2 cellular contexts compared by ENCODE assay signal in the genomic region with DNA sequence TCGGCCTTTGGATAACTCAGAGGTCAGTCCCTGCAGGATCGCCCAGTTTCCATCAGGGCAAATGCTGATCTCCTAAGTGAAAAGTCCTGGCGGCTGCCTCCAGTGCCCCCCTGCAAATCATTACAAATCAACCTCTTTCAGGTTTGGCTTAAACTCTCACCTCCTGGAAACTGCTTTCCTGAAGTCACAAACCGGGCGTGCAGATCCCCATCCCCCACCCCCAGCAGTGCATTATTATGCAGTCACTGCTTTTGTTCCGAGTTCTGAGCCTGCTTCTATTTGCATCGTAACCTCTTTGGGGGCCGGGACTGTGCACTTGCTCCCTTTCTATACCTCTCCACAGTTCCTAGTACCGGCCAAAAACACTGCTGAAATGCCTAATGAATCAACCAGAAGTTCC.
A peak's percentile ranks its signal among the peaks of the same experiment; 100 is the strongest.
TF ChIP-seq lines count a peak whose summit lies in the region.

A gene (minus strand): TSS at position 172 of the 400 bp plus-strand sequence. CDS start 17,220 bp downstream, outside the sequence.

TF ChIP-seq in GM23338, 12 proteins besides CTCF, POLR2A, EP300 and RAD21 (continues in another document):
- TF ChIP-seq NANOG (IDR thresholded peaks at IDR 0.05; ENCODE audit: borderline replicate concordance): peak; percentile 63
- TF ChIP-seq ZNF114 (CRISPR knock-in tag; IDR thresholded peaks at IDR 0.05): no peak
- TF ChIP-seq JUNB (IDR thresholded peaks at IDR 0.05; ENCODE audit: unreplicated experiment): no peak
- TF ChIP-seq POLR2AphosphoS5 (IDR thresholded peaks at IDR 0.05; ENCODE audit: low read depth): peak; percentile 62
- TF ChIP-seq EZH2 (IDR thresholded peaks at IDR 0.05; ENCODE audit: low read depth, unreplicated experiment): no peak
- TF ChIP-seq STAT1 (IDR thresholded peaks at IDR 0.05; ENCODE audit: unreplicated experiment): no peak
- TF ChIP-seq CREB1 (CRISPR knock-in tag; IDR thresholded peaks at IDR 0.05; ENCODE audit: low read depth): peak; percentile 70
- TF ChIP-seq, protein P1, sequence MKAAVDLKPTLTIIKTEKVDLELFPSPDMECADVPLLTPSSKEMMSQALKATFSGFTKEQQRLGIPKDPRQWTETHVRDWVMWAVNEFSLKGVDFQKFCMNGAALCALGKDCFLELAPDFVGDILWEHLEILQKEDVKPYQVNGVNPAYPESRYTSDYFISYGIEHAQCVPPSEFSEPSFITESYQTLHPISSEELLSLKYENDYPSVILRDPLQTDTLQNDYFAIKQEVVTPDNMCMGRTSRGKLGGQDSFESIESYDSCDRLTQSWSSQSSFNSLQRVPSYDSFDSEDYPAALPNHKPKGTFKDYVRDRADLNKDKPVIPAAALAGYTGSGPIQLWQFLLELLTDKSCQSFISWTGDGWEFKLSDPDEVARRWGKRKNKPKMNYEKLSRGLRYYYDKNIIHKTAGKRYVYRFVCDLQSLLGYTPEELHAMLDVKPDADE (IDR thresholded peaks at IDR 0.05): peak; percentile 47; the same call in 1 of the 2 replicates
- TF ChIP-seq, protein P2, sequence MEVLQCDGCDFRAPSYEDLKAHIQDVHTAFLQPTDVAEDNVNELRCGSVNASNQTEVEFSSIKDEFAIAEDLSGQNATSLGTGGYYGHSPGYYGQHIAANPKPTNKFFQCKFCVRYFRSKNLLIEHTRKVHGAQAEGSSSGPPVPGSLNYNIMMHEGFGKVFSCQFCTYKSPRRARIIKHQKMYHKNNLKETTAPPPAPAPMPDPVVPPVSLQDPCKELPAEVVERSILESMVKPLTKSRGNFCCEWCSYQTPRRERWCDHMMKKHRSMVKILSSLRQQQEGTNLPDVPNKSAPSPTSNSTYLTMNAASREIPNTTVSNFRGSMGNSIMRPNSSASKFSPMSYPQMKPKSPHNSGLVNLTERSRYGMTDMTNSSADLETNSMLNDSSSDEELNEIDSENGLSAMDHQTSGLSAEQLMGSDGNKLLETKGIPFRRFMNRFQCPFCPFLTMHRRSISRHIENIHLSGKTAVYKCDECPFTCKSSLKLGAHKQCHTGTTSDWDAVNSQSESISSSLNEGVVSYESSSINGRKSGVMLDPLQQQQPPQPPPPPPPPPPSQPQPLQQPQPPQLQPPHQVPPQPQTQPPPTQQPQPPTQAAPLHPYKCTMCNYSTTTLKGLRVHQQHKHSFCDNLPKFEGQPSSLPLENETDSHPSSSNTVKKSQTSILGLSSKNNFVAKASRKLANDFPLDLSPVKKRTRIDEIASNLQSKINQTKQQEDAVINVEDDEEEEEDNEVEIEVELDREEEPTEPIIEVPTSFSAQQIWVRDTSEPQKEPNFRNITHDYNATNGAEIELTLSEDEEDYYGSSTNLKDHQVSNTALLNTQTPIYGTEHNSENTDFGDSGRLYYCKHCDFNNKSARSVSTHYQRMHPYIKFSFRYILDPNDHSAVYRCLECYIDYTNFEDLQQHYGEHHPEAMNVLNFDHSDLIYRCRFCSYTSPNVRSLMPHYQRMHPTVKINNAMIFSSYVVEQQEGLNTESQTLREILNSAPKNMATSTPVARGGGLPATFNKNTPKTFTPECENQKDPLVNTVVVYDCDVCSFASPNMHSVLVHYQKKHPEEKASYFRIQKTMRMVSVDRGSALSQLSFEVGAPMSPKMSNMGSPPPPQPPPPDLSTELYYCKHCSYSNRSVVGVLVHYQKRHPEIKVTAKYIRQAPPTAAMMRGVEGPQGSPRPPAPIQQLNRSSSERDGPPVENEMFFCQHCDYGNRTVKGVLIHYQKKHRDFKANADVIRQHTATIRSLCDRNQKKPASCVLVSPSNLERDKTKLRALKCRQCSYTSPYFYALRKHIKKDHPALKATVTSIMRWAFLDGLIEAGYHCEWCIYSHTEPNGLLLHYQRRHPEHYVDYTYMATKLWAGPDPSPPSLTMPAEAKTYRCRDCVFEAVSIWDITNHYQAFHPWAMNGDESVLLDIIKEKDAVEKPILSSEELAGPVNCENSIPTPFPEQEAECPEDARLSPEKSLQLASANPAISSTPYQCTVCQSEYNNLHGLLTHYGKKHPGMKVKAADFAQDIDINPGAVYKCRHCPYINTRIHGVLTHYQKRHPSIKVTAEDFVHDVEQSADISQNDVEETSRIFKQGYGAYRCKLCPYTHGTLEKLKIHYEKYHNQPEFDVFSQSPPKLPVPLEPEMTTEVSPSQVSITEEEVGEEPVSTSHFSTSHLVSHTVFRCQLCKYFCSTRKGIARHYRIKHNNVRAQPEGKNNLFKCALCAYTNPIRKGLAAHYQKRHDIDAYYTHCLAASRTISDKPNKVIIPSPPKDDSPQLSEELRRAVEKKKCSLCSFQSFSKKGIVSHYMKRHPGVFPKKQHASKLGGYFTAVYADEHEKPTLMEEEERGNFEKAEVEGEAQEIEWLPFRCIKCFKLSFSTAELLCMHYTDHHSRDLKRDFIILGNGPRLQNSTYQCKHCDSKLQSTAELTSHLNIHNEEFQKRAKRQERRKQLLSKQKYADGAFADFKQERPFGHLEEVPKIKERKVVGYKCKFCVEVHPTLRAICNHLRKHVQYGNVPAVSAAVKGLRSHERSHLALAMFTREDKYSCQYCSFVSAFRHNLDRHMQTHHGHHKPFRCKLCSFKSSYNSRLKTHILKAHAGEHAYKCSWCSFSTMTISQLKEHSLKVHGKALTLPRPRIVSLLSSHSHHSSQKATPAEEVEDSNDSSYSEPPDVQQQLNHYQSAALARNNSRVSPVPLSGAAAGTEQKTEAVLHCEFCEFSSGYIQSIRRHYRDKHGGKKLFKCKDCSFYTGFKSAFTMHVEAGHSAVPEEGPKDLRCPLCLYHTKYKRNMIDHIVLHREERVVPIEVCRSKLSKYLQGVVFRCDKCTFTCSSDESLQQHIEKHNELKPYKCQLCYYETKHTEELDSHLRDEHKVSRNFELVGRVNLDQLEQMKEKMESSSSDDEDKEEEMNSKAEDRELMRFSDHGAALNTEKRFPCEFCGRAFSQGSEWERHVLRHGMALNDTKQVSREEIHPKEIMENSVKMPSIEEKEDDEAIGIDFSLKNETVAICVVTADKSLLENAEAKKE (CRISPR knock-in tag; IDR thresholded peaks at IDR 0.05): peak; percentile 83

TF ChIP-seq in H1, 55 proteins besides CTCF, POLR2A, EP300 and RAD21 (continues in another document):
- TF ChIP-seq SIX5 (IDR thresholded peaks at IDR 0.05; ENCODE audit: low read depth, low read length): no peak
- TF ChIP-seq SP2 (IDR thresholded peaks at IDR 0.05; ENCODE audit: low read length): no peak
- TF ChIP-seq BCL11A (IDR thresholded peaks at IDR 0.05; ENCODE audit: low read depth in 2 of 2, low read length in 2 of 2): peak in 1 of 2 experiments; percentile 33
- TF ChIP-seq, protein P3, sequence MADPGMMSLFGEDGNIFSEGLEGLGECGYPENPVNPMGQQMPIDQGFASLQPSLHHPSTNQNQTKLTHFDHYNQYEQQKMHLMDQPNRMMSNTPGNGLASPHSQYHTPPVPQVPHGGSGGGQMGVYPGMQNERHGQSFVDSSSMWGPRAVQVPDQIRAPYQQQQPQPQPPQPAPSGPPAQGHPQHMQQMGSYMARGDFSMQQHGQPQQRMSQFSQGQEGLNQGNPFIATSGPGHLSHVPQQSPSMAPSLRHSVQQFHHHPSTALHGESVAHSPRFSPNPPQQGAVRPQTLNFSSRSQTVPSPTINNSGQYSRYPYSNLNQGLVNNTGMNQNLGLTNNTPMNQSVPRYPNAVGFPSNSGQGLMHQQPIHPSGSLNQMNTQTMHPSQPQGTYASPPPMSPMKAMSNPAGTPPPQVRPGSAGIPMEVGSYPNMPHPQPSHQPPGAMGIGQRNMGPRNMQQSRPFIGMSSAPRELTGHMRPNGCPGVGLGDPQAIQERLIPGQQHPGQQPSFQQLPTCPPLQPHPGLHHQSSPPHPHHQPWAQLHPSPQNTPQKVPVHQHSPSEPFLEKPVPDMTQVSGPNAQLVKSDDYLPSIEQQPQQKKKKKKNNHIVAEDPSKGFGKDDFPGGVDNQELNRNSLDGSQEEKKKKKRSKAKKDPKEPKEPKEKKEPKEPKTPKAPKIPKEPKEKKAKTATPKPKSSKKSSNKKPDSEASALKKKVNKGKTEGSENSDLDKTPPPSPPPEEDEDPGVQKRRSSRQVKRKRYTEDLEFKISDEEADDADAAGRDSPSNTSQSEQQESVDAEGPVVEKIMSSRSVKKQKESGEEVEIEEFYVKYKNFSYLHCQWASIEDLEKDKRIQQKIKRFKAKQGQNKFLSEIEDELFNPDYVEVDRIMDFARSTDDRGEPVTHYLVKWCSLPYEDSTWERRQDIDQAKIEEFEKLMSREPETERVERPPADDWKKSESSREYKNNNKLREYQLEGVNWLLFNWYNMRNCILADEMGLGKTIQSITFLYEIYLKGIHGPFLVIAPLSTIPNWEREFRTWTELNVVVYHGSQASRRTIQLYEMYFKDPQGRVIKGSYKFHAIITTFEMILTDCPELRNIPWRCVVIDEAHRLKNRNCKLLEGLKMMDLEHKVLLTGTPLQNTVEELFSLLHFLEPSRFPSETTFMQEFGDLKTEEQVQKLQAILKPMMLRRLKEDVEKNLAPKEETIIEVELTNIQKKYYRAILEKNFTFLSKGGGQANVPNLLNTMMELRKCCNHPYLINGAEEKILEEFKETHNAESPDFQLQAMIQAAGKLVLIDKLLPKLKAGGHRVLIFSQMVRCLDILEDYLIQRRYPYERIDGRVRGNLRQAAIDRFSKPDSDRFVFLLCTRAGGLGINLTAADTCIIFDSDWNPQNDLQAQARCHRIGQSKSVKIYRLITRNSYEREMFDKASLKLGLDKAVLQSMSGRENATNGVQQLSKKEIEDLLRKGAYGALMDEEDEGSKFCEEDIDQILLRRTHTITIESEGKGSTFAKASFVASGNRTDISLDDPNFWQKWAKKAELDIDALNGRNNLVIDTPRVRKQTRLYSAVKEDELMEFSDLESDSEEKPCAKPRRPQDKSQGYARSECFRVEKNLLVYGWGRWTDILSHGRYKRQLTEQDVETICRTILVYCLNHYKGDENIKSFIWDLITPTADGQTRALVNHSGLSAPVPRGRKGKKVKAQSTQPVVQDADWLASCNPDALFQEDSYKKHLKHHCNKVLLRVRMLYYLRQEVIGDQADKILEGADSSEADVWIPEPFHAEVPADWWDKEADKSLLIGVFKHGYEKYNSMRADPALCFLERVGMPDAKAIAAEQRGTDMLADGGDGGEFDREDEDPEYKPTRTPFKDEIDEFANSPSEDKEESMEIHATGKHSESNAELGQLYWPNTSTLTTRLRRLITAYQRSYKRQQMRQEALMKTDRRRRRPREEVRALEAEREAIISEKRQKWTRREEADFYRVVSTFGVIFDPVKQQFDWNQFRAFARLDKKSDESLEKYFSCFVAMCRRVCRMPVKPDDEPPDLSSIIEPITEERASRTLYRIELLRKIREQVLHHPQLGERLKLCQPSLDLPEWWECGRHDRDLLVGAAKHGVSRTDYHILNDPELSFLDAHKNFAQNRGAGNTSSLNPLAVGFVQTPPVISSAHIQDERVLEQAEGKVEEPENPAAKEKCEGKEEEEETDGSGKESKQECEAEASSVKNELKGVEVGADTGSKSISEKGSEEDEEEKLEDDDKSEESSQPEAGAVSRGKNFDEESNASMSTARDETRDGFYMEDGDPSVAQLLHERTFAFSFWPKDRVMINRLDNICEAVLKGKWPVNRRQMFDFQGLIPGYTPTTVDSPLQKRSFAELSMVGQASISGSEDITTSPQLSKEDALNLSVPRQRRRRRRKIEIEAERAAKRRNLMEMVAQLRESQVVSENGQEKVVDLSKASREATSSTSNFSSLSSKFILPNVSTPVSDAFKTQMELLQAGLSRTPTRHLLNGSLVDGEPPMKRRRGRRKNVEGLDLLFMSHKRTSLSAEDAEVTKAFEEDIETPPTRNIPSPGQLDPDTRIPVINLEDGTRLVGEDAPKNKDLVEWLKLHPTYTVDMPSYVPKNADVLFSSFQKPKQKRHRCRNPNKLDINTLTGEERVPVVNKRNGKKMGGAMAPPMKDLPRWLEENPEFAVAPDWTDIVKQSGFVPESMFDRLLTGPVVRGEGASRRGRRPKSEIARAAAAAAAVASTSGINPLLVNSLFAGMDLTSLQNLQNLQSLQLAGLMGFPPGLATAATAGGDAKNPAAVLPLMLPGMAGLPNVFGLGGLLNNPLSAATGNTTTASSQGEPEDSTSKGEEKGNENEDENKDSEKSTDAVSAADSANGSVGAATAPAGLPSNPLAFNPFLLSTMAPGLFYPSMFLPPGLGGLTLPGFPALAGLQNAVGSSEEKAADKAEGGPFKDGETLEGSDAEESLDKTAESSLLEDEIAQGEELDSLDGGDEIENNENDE (IDR thresholded peaks at IDR 0.05; ENCODE audit: insufficient replicate concordance, low read length): peak; percentile 92
- peak; percentile 46; the same call in 1 of the 2 replicates for TF ChIP-seq RBBP5 (IDR thresholded peaks at IDR 0.05; ENCODE audit: borderline replicate concordance, low read depth, low read length)
- TF ChIP-seq, protein P4, sequence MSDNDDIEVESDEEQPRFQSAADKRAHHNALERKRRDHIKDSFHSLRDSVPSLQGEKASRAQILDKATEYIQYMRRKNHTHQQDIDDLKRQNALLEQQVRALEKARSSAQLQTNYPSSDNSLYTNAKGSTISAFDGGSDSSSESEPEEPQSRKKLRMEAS (IDR thresholded peaks at IDR 0.05): peak; percentile 31; the same call in 1 of the 2 replicates
- TF ChIP-seq SIN3A (conservative IDR thresholded peaks at IDR 0.05 in 1 of 2, IDR thresholded peaks at IDR 0.05 in 1 of 2; ENCODE audit: low read depth in 1 of 2, low read length in 2 of 2): peak; percentile 71 to 78; a peak in 2 of 4 replicates
- peak; percentile 93 for TF ChIP-seq CTBP2 (IDR thresholded peaks at IDR 0.05; ENCODE audit: borderline replicate concordance, insufficient read depth, insufficient read length, low read length)
- TF ChIP-seq JUND (IDR thresholded peaks at IDR 0.05; ENCODE audit: low read length): no peak
- TF ChIP-seq HDAC6 (IDR thresholded peaks at IDR 0.05; ENCODE audit: low read depth, low read length): no peak
- peak; percentile 89 for TF ChIP-seq TAF1 (IDR thresholded peaks at IDR 0.05; ENCODE audit: low read depth, low read length)
- TF ChIP-seq NANOG (IDR thresholded peaks at IDR 0.05; ENCODE audit: insufficient read depth, low read depth, low read length, poor library complexity, severe bottlenecking): peak; percentile 57
- peak; percentile 55; the same call in 1 of the 2 replicates for TF ChIP-seq CREB1 (IDR thresholded peaks at IDR 0.05)
- 0 out of 2 replicates have a peak, but pooled peaks have one; percentile 28 for TF ChIP-seq KDM1A (IDR thresholded peaks at IDR 0.05; ENCODE audit: borderline replicate concordance, low read length)
- TF ChIP-seq TCF12 (IDR thresholded peaks at IDR 0.05; ENCODE audit: low read depth, low read length): peak; percentile 65; the same call in 1 of the 2 replicates
- no peak for TF ChIP-seq RFX5 (IDR thresholded peaks at IDR 0.05; ENCODE audit: borderline replicate concordance, low read depth, low read length)
- TF ChIP-seq POLR2AphosphoS5 (IDR thresholded peaks at IDR 0.05; ENCODE audit: low read depth, low read length): peak; percentile 68; the same call in 1 of the 2 replicates
- TF ChIP-seq CHD1 (IDR thresholded peaks at IDR 0.05; ENCODE audit: low read depth, low read length): peak; percentile 56; the same call in 1 of the 2 replicates
- TF ChIP-seq TBP (IDR thresholded peaks at IDR 0.05; ENCODE audit: low read depth, low read length): peak; percentile 91
- peak; percentile 71 to 95; a peak in 3 of 4 replicates for TF ChIP-seq HDAC2 (IDR thresholded peaks at IDR 0.05; ENCODE audit: borderline replicate concordance in 1 of 2, low read depth in 2 of 2, low read length in 2 of 2)
- TF ChIP-seq RXRA (IDR thresholded peaks at IDR 0.05; ENCODE audit: insufficient read depth, low read depth, low read length): 0 out of 2 replicates have a peak, but pooled peaks have one; percentile 34
- peak; percentile 17 for TF ChIP-seq KDM4A (IDR thresholded peaks at IDR 0.05; ENCODE audit: low read depth, low read length, severe bottlenecking)
- TF ChIP-seq SP1 (IDR thresholded peaks at IDR 0.05; ENCODE audit: low read depth, low read length): peak; percentile 91
- TF ChIP-seq, protein P5, sequence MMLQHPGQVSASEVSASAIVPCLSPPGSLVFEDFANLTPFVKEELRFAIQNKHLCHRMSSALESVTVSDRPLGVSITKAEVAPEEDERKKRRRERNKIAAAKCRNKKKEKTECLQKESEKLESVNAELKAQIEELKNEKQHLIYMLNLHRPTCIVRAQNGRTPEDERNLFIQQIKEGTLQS (IDR thresholded peaks at IDR 0.05; ENCODE audit: insufficient read depth, low read depth, low read length): no peak
- 0 out of 2 replicates have a peak, but pooled peaks have one; percentile 25 for TF ChIP-seq YY1 (IDR thresholded peaks at IDR 0.05; ENCODE audit: low read depth, low read length)
- peak; percentile 91 for TF ChIP-seq TAF7 (optimal IDR thresholded peaks at IDR 0.05; ENCODE audit: borderline replicate concordance, low read depth, low read length)
- TF ChIP-seq POU5F1 (IDR thresholded peaks at IDR 0.05; ENCODE audit: low read depth, low read length): peak; percentile 87; the same call in 1 of the 2 replicates
